3 cellular contexts compared by ENCODE assay signal in the genomic region with DNA sequence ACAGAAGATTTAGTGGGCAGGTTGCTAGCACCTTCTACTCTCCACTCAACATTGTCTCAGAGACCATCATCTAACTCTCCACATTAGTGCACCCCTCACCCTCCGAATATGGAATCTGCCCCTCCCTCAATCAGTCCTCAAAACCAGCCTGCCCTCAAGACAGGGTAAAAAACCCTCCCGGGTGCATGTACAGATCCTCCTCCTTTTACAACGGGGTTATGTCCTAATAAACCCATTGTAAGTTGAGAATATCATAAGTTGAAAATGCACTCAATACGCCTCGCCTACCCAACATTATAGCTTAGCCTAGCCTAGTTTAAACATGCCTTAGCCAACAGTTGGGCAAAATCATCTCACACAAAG.
TF ChIP-seq lines count a peak whose summit lies in the region.

No MANE protein-coding gene starts in this region.

TF ChIP-seq in SK-N-SH, 30 proteins besides CTCF, POLR2A, EP300 and RAD21 (continues in another document):
- no peak for TF ChIP-seq TAF1 (IDR thresholded peaks at IDR 0.05; ENCODE audit: borderline replicate concordance, low read depth, low read length)
- TF ChIP-seq, protein P1, sequence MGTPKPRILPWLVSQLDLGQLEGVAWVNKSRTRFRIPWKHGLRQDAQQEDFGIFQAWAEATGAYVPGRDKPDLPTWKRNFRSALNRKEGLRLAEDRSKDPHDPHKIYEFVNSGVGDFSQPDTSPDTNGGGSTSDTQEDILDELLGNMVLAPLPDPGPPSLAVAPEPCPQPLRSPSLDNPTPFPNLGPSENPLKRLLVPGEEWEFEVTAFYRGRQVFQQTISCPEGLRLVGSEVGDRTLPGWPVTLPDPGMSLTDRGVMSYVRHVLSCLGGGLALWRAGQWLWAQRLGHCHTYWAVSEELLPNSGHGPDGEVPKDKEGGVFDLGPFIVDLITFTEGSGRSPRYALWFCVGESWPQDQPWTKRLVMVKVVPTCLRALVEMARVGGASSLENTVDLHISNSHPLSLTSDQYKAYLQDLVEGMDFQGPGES (IDR thresholded peaks at IDR 0.05; ENCODE audit: low read depth, low read length) = no peak
- TF ChIP-seq, protein P2, sequence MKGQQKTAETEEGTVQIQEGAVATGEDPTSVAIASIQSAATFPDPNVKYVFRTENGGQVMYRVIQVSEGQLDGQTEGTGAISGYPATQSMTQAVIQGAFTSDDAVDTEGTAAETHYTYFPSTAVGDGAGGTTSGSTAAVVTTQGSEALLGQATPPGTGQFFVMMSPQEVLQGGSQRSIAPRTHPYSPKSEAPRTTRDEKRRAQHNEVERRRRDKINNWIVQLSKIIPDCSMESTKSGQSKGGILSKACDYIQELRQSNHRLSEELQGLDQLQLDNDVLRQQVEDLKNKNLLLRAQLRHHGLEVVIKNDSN (IDR thresholded peaks at IDR 0.05; ENCODE audit: borderline replicate concordance, low read depth) = no peak
- no peak for TF ChIP-seq TEAD4 (IDR thresholded peaks at IDR 0.05; ENCODE audit: borderline replicate concordance, insufficient read depth)
- TF ChIP-seq SMC3 (IDR thresholded peaks at IDR 0.05; ENCODE audit: low read depth, low read length) = no peak
- TF ChIP-seq TCF12 (IDR thresholded peaks at IDR 0.05) = no peak
- no peak for TF ChIP-seq FOXM1 (IDR thresholded peaks at IDR 0.05; ENCODE audit: low read depth)
- no peak for TF ChIP-seq ELF1 (IDR thresholded peaks at IDR 0.05)
- TF ChIP-seq, protein P3, sequence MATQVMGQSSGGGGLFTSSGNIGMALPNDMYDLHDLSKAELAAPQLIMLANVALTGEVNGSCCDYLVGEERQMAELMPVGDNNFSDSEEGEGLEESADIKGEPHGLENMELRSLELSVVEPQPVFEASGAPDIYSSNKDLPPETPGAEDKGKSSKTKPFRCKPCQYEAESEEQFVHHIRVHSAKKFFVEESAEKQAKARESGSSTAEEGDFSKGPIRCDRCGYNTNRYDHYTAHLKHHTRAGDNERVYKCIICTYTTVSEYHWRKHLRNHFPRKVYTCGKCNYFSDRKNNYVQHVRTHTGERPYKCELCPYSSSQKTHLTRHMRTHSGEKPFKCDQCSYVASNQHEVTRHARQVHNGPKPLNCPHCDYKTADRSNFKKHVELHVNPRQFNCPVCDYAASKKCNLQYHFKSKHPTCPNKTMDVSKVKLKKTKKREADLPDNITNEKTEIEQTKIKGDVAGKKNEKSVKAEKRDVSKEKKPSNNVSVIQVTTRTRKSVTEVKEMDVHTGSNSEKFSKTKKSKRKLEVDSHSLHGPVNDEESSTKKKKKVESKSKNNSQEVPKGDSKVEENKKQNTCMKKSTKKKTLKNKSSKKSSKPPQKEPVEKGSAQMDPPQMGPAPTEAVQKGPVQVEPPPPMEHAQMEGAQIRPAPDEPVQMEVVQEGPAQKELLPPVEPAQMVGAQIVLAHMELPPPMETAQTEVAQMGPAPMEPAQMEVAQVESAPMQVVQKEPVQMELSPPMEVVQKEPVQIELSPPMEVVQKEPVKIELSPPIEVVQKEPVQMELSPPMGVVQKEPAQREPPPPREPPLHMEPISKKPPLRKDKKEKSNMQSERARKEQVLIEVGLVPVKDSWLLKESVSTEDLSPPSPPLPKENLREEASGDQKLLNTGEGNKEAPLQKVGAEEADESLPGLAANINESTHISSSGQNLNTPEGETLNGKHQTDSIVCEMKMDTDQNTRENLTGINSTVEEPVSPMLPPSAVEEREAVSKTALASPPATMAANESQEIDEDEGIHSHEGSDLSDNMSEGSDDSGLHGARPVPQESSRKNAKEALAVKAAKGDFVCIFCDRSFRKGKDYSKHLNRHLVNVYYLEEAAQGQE (IDR thresholded peaks at IDR 0.05; ENCODE audit: low read depth, low read length) = no peak
- no peak for TF ChIP-seq JUND (IDR thresholded peaks at IDR 0.05)
- TF ChIP-seq, protein P4, sequence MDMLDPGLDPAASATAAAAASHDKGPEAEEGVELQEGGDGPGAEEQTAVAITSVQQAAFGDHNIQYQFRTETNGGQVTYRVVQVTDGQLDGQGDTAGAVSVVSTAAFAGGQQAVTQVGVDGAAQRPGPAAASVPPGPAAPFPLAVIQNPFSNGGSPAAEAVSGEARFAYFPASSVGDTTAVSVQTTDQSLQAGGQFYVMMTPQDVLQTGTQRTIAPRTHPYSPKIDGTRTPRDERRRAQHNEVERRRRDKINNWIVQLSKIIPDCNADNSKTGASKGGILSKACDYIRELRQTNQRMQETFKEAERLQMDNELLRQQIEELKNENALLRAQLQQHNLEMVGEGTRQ (IDR thresholded peaks at IDR 0.05; ENCODE audit: borderline replicate concordance, low read depth, low read length) = no peak
- TF ChIP-seq MEF2A (IDR thresholded peaks at IDR 0.05; ENCODE audit: borderline replicate concordance, low read depth) = no peak
- no peak for TF ChIP-seq YY1 (IDR thresholded peaks at IDR 0.05; ENCODE audit: low read depth)

TF ChIP-seq in SK-N-SH treated with all-trans-retinoic acid at 6 μM for 48 hours, 23 proteins besides CTCF, POLR2A, EP300 and RAD21:
- TF ChIP-seq BACH2 (CRISPR knock-in tag; IDR thresholded peaks at IDR 0.05; ENCODE audit: borderline replicate concordance) (no peak), RARB (CRISPR knock-in tag; IDR thresholded peaks at IDR 0.05) (no peak), ISL1 (CRISPR knock-in tag; IDR thresholded peaks at IDR 0.05) (no peak), ESRRG (CRISPR knock-in tag; IDR thresholded peaks at IDR 0.05) (no peak), OSR1 (CRISPR knock-in tag; IDR thresholded peaks at IDR 0.05) (no peak)
- TF ChIP-seq, protein P5, sequence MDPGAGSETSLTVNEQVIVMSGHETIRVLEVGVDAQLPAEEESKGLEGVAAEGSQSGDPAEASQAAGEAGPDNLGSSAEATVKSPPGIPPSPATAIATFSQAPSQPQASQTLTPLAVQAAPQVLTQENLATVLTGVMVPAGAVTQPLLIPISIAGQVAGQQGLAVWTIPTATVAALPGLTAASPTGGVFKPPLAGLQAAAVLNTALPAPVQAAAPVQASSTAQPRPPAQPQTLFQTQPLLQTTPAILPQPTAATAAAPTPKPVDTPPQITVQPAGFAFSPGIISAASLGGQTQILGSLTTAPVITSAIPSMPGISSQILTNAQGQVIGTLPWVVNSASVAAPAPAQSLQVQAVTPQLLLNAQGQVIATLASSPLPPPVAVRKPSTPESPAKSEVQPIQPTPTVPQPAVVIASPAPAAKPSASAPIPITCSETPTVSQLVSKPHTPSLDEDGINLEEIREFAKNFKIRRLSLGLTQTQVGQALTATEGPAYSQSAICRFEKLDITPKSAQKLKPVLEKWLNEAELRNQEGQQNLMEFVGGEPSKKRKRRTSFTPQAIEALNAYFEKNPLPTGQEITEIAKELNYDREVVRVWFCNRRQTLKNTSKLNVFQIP (CRISPR knock-in tag; IDR thresholded peaks at IDR 0.05; ENCODE audit: borderline replicate concordance, low read depth) = no peak
TF ChIP-seq in SK-N-SH treated with all-trans-retinoic acid at 6 μM for 48 hours: peak in this region for 0.

TF ChIP-seq in H1, 55 proteins besides CTCF, POLR2A, EP300 and RAD21:
- TF ChIP-seq SIRT6 (IDR thresholded peaks at IDR 0.05; ENCODE audit: low read length) (no peak), CBX8 (IDR thresholded peaks at IDR 0.05; ENCODE audit: borderline replicate concordance, low read depth, low read length) (no peak), SIX5 (IDR thresholded peaks at IDR 0.05; ENCODE audit: low read depth, low read length) (no peak), BRCA1 (IDR thresholded peaks at IDR 0.05; ENCODE audit: low read depth, low read length) (no peak), KDM1A (IDR thresholded peaks at IDR 0.05; ENCODE audit: borderline replicate concordance, low read length) (no peak), CREB1 (IDR thresholded peaks at IDR 0.05) (no peak), BACH1 (IDR thresholded peaks at IDR 0.05; ENCODE audit: low read length) (no peak)
- TF ChIP-seq, protein P6, sequence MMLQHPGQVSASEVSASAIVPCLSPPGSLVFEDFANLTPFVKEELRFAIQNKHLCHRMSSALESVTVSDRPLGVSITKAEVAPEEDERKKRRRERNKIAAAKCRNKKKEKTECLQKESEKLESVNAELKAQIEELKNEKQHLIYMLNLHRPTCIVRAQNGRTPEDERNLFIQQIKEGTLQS (IDR thresholded peaks at IDR 0.05; ENCODE audit: insufficient read depth, low read depth, low read length) = no peak
